Comparison of ENCODE assay signal across 12 cellular contexts in genomic region chr14:20048202-20048601, GRCh38. TPM values are rescaled to one million over a fixed set of nuclear protein-coding genes. Genes with fewer than 3 reads are reported as not detected.
"Had no signal": no experiment of that assay in that cellular context is flagged by ENCODE, and none has a peak within 500 bp of the region (broad histone marks: within the 10 kb centered on the region; RNA-seq: fewer than 3 reads in every experiment).

No MANE protein-coding gene starts in this region.

- H3K27ac Mint-ChIP-seq: GM23338, H9, HFFc6 had no signal

- H3K4me1 ChIP-seq: HAP-1 had no signal

- ATAC-seq: GM23338, HCT116 had no signal

- H3K4me3 ChIP-seq: GM23248, GM23338, HAP-1 had no signal

- H3K9me3 ChIP-seq: HAP-1 had no signal

- H3K4me2 ChIP-seq: GM23338 had no signal

- H3K4me3 Mint-ChIP-seq: GM23338, H9, HFFc6 had no signal

- FAIRE-seq: H1, H54 had no signal

- H3K27ac ChIP-seq: GM23248 had no signal

- H3K9ac ChIP-seq: GM23248 had no signal

- H2AFZ ChIP-seq: GM23248, GM23338 had no signal

- DNase-seq: GM23248, GOT3, H7, H9, HCEC 1CT, HFFc6 had no signal

- H3K4me1 Mint-ChIP-seq: GM23338, H9 had no signal

- H3K36me3 ChIP-seq: HAP-1 had no signal

RNA-seq across cellular contexts. Expression of gene OR4L1, which starts 11.6 kb away (rescaled TPM):
- total RNA-seq: GM23248, GM23338, H1, H4, H7, H9, HFFc6 had no signal
- polyA plus RNA-seq: GM23248, GM23338, H1 had no signal

RNA-seq across cellular contexts. Expression of gene OR4K13, which starts 12.4 kb away (rescaled TPM):
- total RNA-seq: GM23248, GM23338, H1, H4, H7, H9, HFFc6 had no signal
- polyA plus RNA-seq: GM23248, GM23338, H1 had no signal

RNA-seq across cellular contexts. Expression of gene OR4K14, which starts 29.1 kb away (rescaled TPM):
- total RNA-seq: GM23248, GM23338, H1, H4, H7, H9, HFFc6 had no signal
- polyA plus RNA-seq: GM23248, GM23338, H1 had no signal

RNA-seq across cellular contexts. Expression of gene OR4Q2, which starts 46.2 kb away (rescaled TPM):
- total RNA-seq: GM23248, GM23338, H1, H4, H7, H9, HFFc6 had no signal
- polyA plus RNA-seq: GM23248, GM23338, H1 had no signal
